23 cellular contexts compared by ENCODE assay signal in genomic region chr10:10986606-10987005, GRCh38. TPM values are rescaled to one million over a fixed set of nuclear protein-coding genes. Genes with fewer than 3 reads are reported as not detected.
A peak's percentile ranks its signal among the peaks of the same experiment; 100 is the strongest.
DNase-seq lines count a peak whose midpoint lies in the region; ATAC-seq and TF ChIP-seq lines count a peak whose summit lies in the region.
"Had no signal": no experiment of that assay in that cellular context is flagged by ENCODE, and none has a peak within 500 bp of the region (broad histone marks: within the 10 kb centered on the region; RNA-seq: fewer than 3 reads in every experiment).

No MANE protein-coding gene starts in this region.

- no peak for ATAC-seq in HG02884 (IDR thresholded peaks at IDR 0.05; ENCODE audit: unreplicated experiment)
- ATAC-seq: GM12878 had no signal

- H3K27me3 ChIP-seq in esophagus squamous epithelium = no peaks in the 10 kb centered on the region
- H3K27me3 ChIP-seq: BE2C, BLaER1 had no signal

- H3K4me3 ChIP-seq in esophagus squamous epithelium = no peak overlapping the region
- H3K4me3 ChIP-seq: BLaER1, GM12878 had no signal

- DNase-seq in H4 (ENCODE audit: low spot score) (peak; percentile 73), foreskin melanocyte (peak; percentile 46), esophagus squamous epithelium (lab: John Stamatoyannopoulos, UW) (no peak), NCI-H2171 treated with DMSO at 0.1 percent for 48 hours (lab: John Stamatoyannopoulos, UW) (no peak)
- DNase-seq: 8988T; ACHN; BE2C; C1 segment of cervical spinal cord; CD4-positive, alpha-beta memory T cell; CD4-positive, CD25-positive, alpha-beta regulatory T cell; CD8-positive, alpha-beta memory T cell; COR-L47; DMS 273 treated with DMSO at 0.1 percent for 48 hours; DMS153; DMS53; DMS79; DND-41; EL; GDM1 had no signal

- no peak for TF ChIP-seq CTCF in esophagus squamous epithelium (IDR thresholded peaks at IDR 0.05)

- H3K9me3 ChIP-seq in esophagus squamous epithelium = no peaks in the 10 kb centered on the region
- H3K9me3 ChIP-seq: BE2C, BLaER1 had no signal

- TF ChIP-seq POLR2A in esophagus squamous epithelium (IDR thresholded peaks at IDR 0.05) = no peak

- intact Hi-C loops in esophagus squamous epithelium (cut with DNase I) = no loop called here

- no peaks in the 10 kb centered on the region for H3K4me1 ChIP-seq in esophagus squamous epithelium
- H3K4me1 ChIP-seq: BE2C, BLaER1 had no signal

- no peak overlapping the region for H3K27ac ChIP-seq in esophagus squamous epithelium
- H3K27ac ChIP-seq: BLaER1 had no signal

- WGBS in esophagus squamous epithelium, 2 donors = 80 to 85% methylated on average over 4 of the region's 4 CpGs

- H3K36me3 ChIP-seq in esophagus squamous epithelium = no peaks in the 10 kb centered on the region
- H3K36me3 ChIP-seq: BE2C, BLaER1 had no signal

RNA-seq across cellular contexts. Expression of gene CELF2, which starts 31.1 kb away (rescaled TPM):
- 0.72 and 0.77 TPM in 2 replicates for total RNA-seq in H4 (2014; rRNA removed; shearing (Covaris generic))
- total RNA-seq in esophagus squamous epithelium = 10 to 100 TPM in 2 of 4 donors, 1 to 10 TPM in 2; 4.2 to 62.4 (median 13.5) TPM
- total RNA-seq: A673 had no signal

Comparison
In these comparisons a context has a peak if more than half of its experiments do, and no peak if none do; other contexts are left out.
1. DNase-seq: peak in H4 (single experiment) and foreskin melanocyte (single experiment); none in esophagus squamous epithelium (single experiment) and NCI-H2171 treated with DMSO at 0.1 percent for 48 hours (single experiment).